In genomic region chr7:90751595-90751994, GRCh38 we compare ENCODE assay signal across 36 cellular contexts.
"Had no signal": no experiment of that assay in that cellular context is flagged by ENCODE, and none has a peak within 500 bp of the region (broad histone marks: within the 10 kb centered on the region; RNA-seq: fewer than 3 reads in every experiment).

No MANE protein-coding gene starts in this region.

- H3K36me3 ChIP-seq: adrenal gland, gastrocnemius medialis, WERI-Rb-1 had no signal

- H3K4me1 ChIP-seq: adrenal gland, foreskin keratinocyte, gastrocnemius medialis had no signal

- H3K4me1 Mint-ChIP-seq: activated CD4-positive, alpha-beta T cell treated with anti-CD3 and anti-CD28 coated beads for 36 hours; activated CD4-positive, alpha-beta T cell treated with anti-CD3 and anti-CD28 coated beads, Interleukin-2, amount 10 ng/mL, durations not matched to agents 24 days and 14 days; activated CD8-positive, alpha-beta memory T cell treated with anti-CD3 and anti-CD28 coated beads, Interleukin-2, amount 10 ng/mL, durations not matched to agents 7 days and 5 days; activated naive CD4-positive, alpha-beta T cell treated with anti-CD3 and anti-CD28 coated beads, Interleukin-2, amount 50 U/mL, for 24 hours; activated naive CD8-positive, alpha-beta T cell treated with anti-CD3 and anti-CD28 coated beads for 36 hours; activated naive CD8-positive, alpha-beta T cell treated with anti-CD3 and anti-CD28 coated beads, Interleukin-2, amount 50 U/mL, for 24 hours; T-helper 17 cell had no signal

- H3K36me3 Mint-ChIP-seq: activated CD4-positive, alpha-beta memory T cell treated with anti-CD3 and anti-CD28 coated beads for 36 hours; activated CD8-positive, alpha-beta memory T cell treated with anti-CD3 and anti-CD28 coated beads, Interleukin-2, amount 10 ng/mL, durations not matched to agents 7 days and 5 days; activated naive CD4-positive, alpha-beta T cell treated with anti-CD3 and anti-CD28 coated beads, Interleukin-2, amount 50 U/mL, for 24 hours; activated naive CD8-positive, alpha-beta T cell treated with anti-CD3 and anti-CD28 coated beads for 36 hours had no signal

- H3K27me3 ChIP-seq: adrenal gland, body of pancreas, esophagus muscularis mucosa, foreskin keratinocyte, gastrocnemius medialis, heart right ventricle had no signal

- H3K27me3 Mint-ChIP-seq: activated B cell treated with CpG ODN at 0.5 μM for 24 hours; activated CD4-positive, alpha-beta memory T cell treated with anti-CD3 and anti-CD28 coated beads for 36 hours; activated CD4-positive, alpha-beta T cell treated with anti-CD3 and anti-CD28 coated beads for 36 hours; activated CD4-positive, alpha-beta T cell treated with anti-CD3 and anti-CD28 coated beads, Interleukin-2, amount 10 ng/mL, durations not matched to agents 24 days and 14 days; activated CD8-positive, alpha-beta memory T cell treated with anti-CD3 and anti-CD28 coated beads, Interleukin-2, amount 10 ng/mL, durations not matched to agents 7 days and 5 days; activated naive CD4-positive, alpha-beta T cell treated with anti-CD3 and anti-CD28 coated beads, Interleukin-2, amount 50 U/mL, for 24 hours; activated naive CD8-positive, alpha-beta T cell treated with anti-CD3 and anti-CD28 coated beads for 36 hours; activated naive CD8-positive, alpha-beta T cell treated with anti-CD3 and anti-CD28 coated beads, Interleukin-2, amount 50 U/mL, for 24 hours; effector memory CD8-positive, alpha-beta T cell; T-helper 17 cell had no signal

- DNase-seq: activated B cell treated with CpG ODN at 0.5 μM for 24 hours; activated CD4-positive, alpha-beta memory T cell treated with anti-CD3 and anti-CD28 coated beads for 36 hours; activated CD4-positive, alpha-beta T cell treated with anti-CD3 and anti-CD28 coated beads for 36 hours; activated CD4-positive, alpha-beta T cell treated with anti-CD3 and anti-CD28 coated beads, Interleukin-2, amount 10 ng/mL, durations not matched to agents 24 days and 14 days; activated CD8-positive, alpha-beta memory T cell treated with anti-CD3 and anti-CD28 coated beads, Interleukin-2, amount 10 ng/mL, durations not matched to agents 7 days and 5 days; activated CD8-positive, alpha-beta memory T cell treated with anti-CD3 and anti-CD28 coated beads, Interleukin-2, amount 50 U/mL, for 4 hours; activated CD8-positive, alpha-beta T cell treated with anti-CD3 and anti-CD28 coated beads, Interleukin-2, amount 10 ng/mL, durations not matched to agents 7 days and 5 days; activated effector memory CD4-positive, alpha-beta T cell treated with anti-CD3 and anti-CD28 coated beads, Interleukin-2, amount 50 U/mL, for 16 hours; activated naive CD4-positive, alpha-beta T cell treated with anti-CD3 and anti-CD28 coated beads for 36 hours; activated naive CD8-positive, alpha-beta T cell treated with anti-CD3 and anti-CD28 coated beads for 36 hours; activated naive CD8-positive, alpha-beta T cell treated with anti-CD3 and anti-CD28 coated beads, Interleukin-2, amount 50 U/mL, for 24 hours; activated T-cell treated with anti-CD3 and anti-CD28 coated beads, Interleukin-2, amount 50 U/mL, for 1 hour; activated T-cell treated with anti-CD3 and anti-CD28 coated beads, Interleukin-2, amount 50 U/mL, for 48 hours; adrenal gland; amygdala; aorta; body of pancreas; caudate nucleus; cortex of kidney; dermis blood vessel endothelial cell; effector CD4-positive, alpha-beta T cell; effector memory CD8-positive, alpha-beta T cell; erythroblast; foreskin keratinocyte; gastrocnemius medialis; glutamatergic neuron; heart right ventricle; T-helper 17 cell; T1000; WERI-Rb-1 had no signal

- H3K9me3 ChIP-seq: adrenal gland, body of pancreas, esophagus muscularis mucosa, gastrocnemius medialis, heart right ventricle had no signal

- H3K4me3 ChIP-seq: adrenal gland, body of pancreas, esophagus muscularis mucosa, gastrocnemius medialis, heart right ventricle had no signal

- H3K27ac Mint-ChIP-seq: activated B cell treated with CpG ODN at 0.5 μM for 24 hours; activated CD4-positive, alpha-beta memory T cell treated with anti-CD3 and anti-CD28 coated beads for 36 hours; activated CD4-positive, alpha-beta T cell treated with anti-CD3 and anti-CD28 coated beads for 36 hours; activated CD4-positive, alpha-beta T cell treated with anti-CD3 and anti-CD28 coated beads, Interleukin-2, amount 10 ng/mL, durations not matched to agents 24 days and 14 days; activated CD8-positive, alpha-beta memory T cell treated with anti-CD3 and anti-CD28 coated beads, Interleukin-2, amount 10 ng/mL, durations not matched to agents 7 days and 5 days; activated CD8-positive, alpha-beta T cell treated with anti-CD3 and anti-CD28 coated beads, Interleukin-2, amount 10 ng/mL, durations not matched to agents 7 days and 5 days; activated naive CD4-positive, alpha-beta T cell treated with anti-CD3 and anti-CD28 coated beads for 36 hours; activated naive CD4-positive, alpha-beta T cell treated with anti-CD3 and anti-CD28 coated beads, Interleukin-2, amount 50 U/mL, for 24 hours; activated naive CD8-positive, alpha-beta T cell treated with anti-CD3 and anti-CD28 coated beads for 36 hours; activated naive CD8-positive, alpha-beta T cell treated with anti-CD3 and anti-CD28 coated beads, Interleukin-2, amount 50 U/mL, for 24 hours; activated T-helper 1 cell treated with anti-CD3 and anti-CD28 coated beads, Interleukin-12 subunit alpha, Interleukin-12 subunit beta, Interleukin-2, Interleukin-4 antibody, amounts not matched to agents 30 ng/mL and 10 ng/mL and 1 ng/mL, durations not matched to agents 14 hours and 24 hours and 36 hours; activated T-helper 2 cell treated with anti-CD3 and anti-CD28 coated beads, Interferon-gamma antibody, Interleukin-2, Interleukin-4, amounts not matched to agents 10 μg/mL and 5 μg/mL and 100 μg/mL, durations not matched to agents 14 hours and 24 hours and 36 hours; effector memory CD8-positive, alpha-beta T cell; T-helper 17 cell; T-helper 2 cell treated with Interferon-gamma antibody and Interleukin-4, amounts not matched to agents 5 μg/mL and 100 μg/mL, for 36 hours had no signal

- H3K4me3 Mint-ChIP-seq: activated B cell treated with CpG ODN at 0.5 μM for 24 hours; activated CD4-positive, alpha-beta memory T cell treated with anti-CD3 and anti-CD28 coated beads for 36 hours; activated CD4-positive, alpha-beta T cell treated with anti-CD3 and anti-CD28 coated beads for 36 hours; activated CD4-positive, alpha-beta T cell treated with anti-CD3 and anti-CD28 coated beads, Interleukin-2, amount 10 ng/mL, durations not matched to agents 24 days and 14 days; activated CD8-positive, alpha-beta memory T cell treated with anti-CD3 and anti-CD28 coated beads, Interleukin-2, amount 10 ng/mL, durations not matched to agents 7 days and 5 days; activated CD8-positive, alpha-beta T cell treated with anti-CD3 and anti-CD28 coated beads, Interleukin-2, amount 10 ng/mL, durations not matched to agents 7 days and 5 days; activated naive CD4-positive, alpha-beta T cell treated with anti-CD3 and anti-CD28 coated beads for 36 hours; activated naive CD4-positive, alpha-beta T cell treated with anti-CD3 and anti-CD28 coated beads, Interleukin-2, amount 50 U/mL, for 24 hours; activated naive CD8-positive, alpha-beta T cell treated with anti-CD3 and anti-CD28 coated beads for 36 hours; activated naive CD8-positive, alpha-beta T cell treated with anti-CD3 and anti-CD28 coated beads, Interleukin-2, amount 50 U/mL, for 24 hours; activated T-helper 1 cell treated with anti-CD3 and anti-CD28 coated beads, Interleukin-12 subunit alpha, Interleukin-12 subunit beta, Interleukin-2, Interleukin-4 antibody, amounts not matched to agents 30 ng/mL and 10 ng/mL and 1 ng/mL, durations not matched to agents 14 hours and 24 hours and 36 hours; effector memory CD8-positive, alpha-beta T cell; T-helper 17 cell; T-helper 2 cell treated with Interferon-gamma antibody and Interleukin-4, amounts not matched to agents 5 μg/mL and 100 μg/mL, for 36 hours had no signal

- H3K27ac ChIP-seq: adrenal gland, body of pancreas, esophagus muscularis mucosa, foreskin keratinocyte, gastrocnemius medialis, heart right ventricle, WERI-Rb-1 had no signal

- H3K9me3 Mint-ChIP-seq: activated CD4-positive, alpha-beta memory T cell treated with anti-CD3 and anti-CD28 coated beads for 36 hours; activated CD4-positive, alpha-beta T cell treated with anti-CD3 and anti-CD28 coated beads, Interleukin-2, amount 10 ng/mL, durations not matched to agents 24 days and 14 days; activated naive CD4-positive, alpha-beta T cell treated with anti-CD3 and anti-CD28 coated beads for 36 hours; activated naive CD4-positive, alpha-beta T cell treated with anti-CD3 and anti-CD28 coated beads, Interleukin-2, amount 50 U/mL, for 24 hours; activated naive CD8-positive, alpha-beta T cell treated with anti-CD3 and anti-CD28 coated beads for 36 hours; activated naive CD8-positive, alpha-beta T cell treated with anti-CD3 and anti-CD28 coated beads, Interleukin-2, amount 50 U/mL, for 24 hours; activated T-helper 1 cell treated with anti-CD3 and anti-CD28 coated beads, Interleukin-12 subunit alpha, Interleukin-12 subunit beta, Interleukin-2, Interleukin-4 antibody, amounts not matched to agents 30 ng/mL and 10 ng/mL and 1 ng/mL, durations not matched to agents 14 hours and 24 hours and 36 hours; activated T-helper 2 cell treated with anti-CD3 and anti-CD28 coated beads, Interferon-gamma antibody, Interleukin-2, Interleukin-4, amounts not matched to agents 10 μg/mL and 5 μg/mL and 100 μg/mL, durations not matched to agents 14 hours and 24 hours and 36 hours; T-helper 2 cell treated with Interferon-gamma antibody and Interleukin-4, amounts not matched to agents 5 μg/mL and 100 μg/mL, for 36 hours had no signal

- ATAC-seq: activated CD4-positive, alpha-beta T cell treated with anti-CD3 and anti-CD28 coated beads for 36 hours; activated CD4-positive, CD25-positive, alpha-beta regulatory T cell treated with anti-CD3 and anti-CD28 coated beads, Interleukin-2, amount 50 U/mL, for 24 hours; activated CD8-positive, alpha-beta memory T cell treated with anti-CD3 and anti-CD28 coated beads, Interleukin-2, amount 10 ng/mL, durations not matched to agents 7 days and 5 days; activated CD8-positive, alpha-beta T cell treated with anti-CD3 and anti-CD28 coated beads, Interleukin-2, amount 10 ng/mL, durations not matched to agents 7 days and 5 days; activated naive CD8-positive, alpha-beta T cell treated with anti-CD3 and anti-CD28 coated beads, Interleukin-2, amount 50 U/mL, for 24 hours; body of pancreas; effector memory CD8-positive, alpha-beta T cell; foreskin keratinocyte; gastrocnemius medialis; heart right ventricle; T-helper 17 cell had no signal
